In genomic region chr18:22447770-22448169, GRCh38 we compare ENCODE assay signal across 17 cellular contexts. TPM values are rescaled to one million over a fixed set of nuclear protein-coding genes. Genes with fewer than 3 reads are reported as not detected.
DNase-seq lines count a peak whose midpoint lies in the region; ATAC-seq and TF ChIP-seq lines count a peak whose summit lies in the region.
"Had no signal": no experiment of that assay in that cellular context is flagged by ENCODE, and none has a peak within 500 bp of the region (broad histone marks: within the 10 kb centered on the region; RNA-seq: fewer than 3 reads in every experiment).

No MANE protein-coding gene starts in this region.

- H3K4me1 ChIP-seq in CD8-positive, alpha-beta memory T cell (ENCODE audit: insufficient read depth, low read length) = no peaks in the 10 kb centered on the region
- H3K4me1 ChIP-seq: BE2C had no signal

- ATAC-seq in left lobe of liver (peak; percentile 60), omental fat pad (ENCODE audit: low FRiP score) (peak; percentile 55)
- ATAC-seq in stimulated activated naive B cell treated with anti-CD40 and anti-IgM and Interleukin-4, amounts not matched to agents 10 μg/mL and 1 μg/mL and 100 μg/mL, for 72 hours (replicated peaks) = no peak
- ATAC-seq: HCT116 had no signal

- H3K36me3 ChIP-seq in CD8-positive, alpha-beta memory T cell (ENCODE audit: insufficient read depth, low read length) = no peaks in the 10 kb centered on the region
- H3K36me3 ChIP-seq: BE2C had no signal

- no peak overlapping the region for H3K27ac ChIP-seq in CD8-positive, alpha-beta memory T cell (ENCODE audit: low read depth, low read length)
- H3K27ac ChIP-seq: C4-2B, GM23248, HL-60 had no signal

- no peak for TF ChIP-seq CTCF in AG10803 (conservative IDR thresholded peaks at IDR 0.05; ENCODE audit: low read length)
- TF ChIP-seq CTCF in omental fat pad (IDR thresholded peaks at IDR 0.05) = no peak

- H3K4me1 Mint-ChIP-seq in stimulated activated naive B cell treated with anti-CD40 and anti-IgM and Interleukin-4, amounts not matched to agents 10 μg/mL and 1 μg/mL and 100 μg/mL, for 72 hours = no peaks in the 10 kb centered on the region
- H3K4me1 Mint-ChIP-seq in CD8-positive, alpha-beta memory T cell = peaks cover 6 to 8% (median 7%) of the 10 kb centered on the region in 3 donors

- no peaks in the 10 kb centered on the region for H3K27me3 ChIP-seq in CD8-positive, alpha-beta memory T cell (ENCODE audit: insufficient read depth, low read length, poor library complexity, severe bottlenecking)
- H3K27me3 ChIP-seq: BE2C had no signal

- CTCF ChIA-PET in CD8-positive, alpha-beta memory T cell (lab: Charles Lee) = no interaction called here

- H3K9me3 ChIP-seq in CD8-positive, alpha-beta memory T cell (ENCODE audit: low read length) = no peaks in the 10 kb centered on the region
- H3K9me3 ChIP-seq: BE2C had no signal

- peaks cover 15 to 16% of the 10 kb centered on the region in 2 donors for H3K9me3 Mint-ChIP-seq in stimulated activated naive B cell treated with anti-CD40 and anti-IgM and Interleukin-4, amounts not matched to agents 10 μg/mL and 1 μg/mL and 100 μg/mL, for 72 hours
- H3K9me3 Mint-ChIP-seq in CD8-positive, alpha-beta memory T cell = peaks cover 6 to 36% (median 15%) of the 10 kb centered on the region in 5 donors

- H3K4me3 ChIP-seq in AG10803 (ENCODE audit: low read length) = no peak overlapping the region
- H3K4me3 ChIP-seq in CD8-positive, alpha-beta memory T cell (ENCODE audit: low read length) = no peak overlapping the region
- H3K4me3 ChIP-seq: GM23248 had no signal

- no peaks in the 10 kb centered on the region for H3K27me3 Mint-ChIP-seq in stimulated activated naive B cell treated with anti-CD40 and anti-IgM and Interleukin-4, amounts not matched to agents 10 μg/mL and 1 μg/mL and 100 μg/mL, for 72 hours
- peaks cover 2 to 13% of the 10 kb centered on the region in 2 donors for H3K27me3 Mint-ChIP-seq in CD8-positive, alpha-beta memory T cell

- DNase-seq in AG10803 (ENCODE audit: low read depth) (peak; percentile 30), amniotic epithelial cell (ENCODE audit: low read depth) (peak; percentile 82), left lobe of liver (ENCODE audit: low spot score) (no peak), omental fat pad (ENCODE audit: low spot score) (no peak), midbrain (lab: John Stamatoyannopoulos, UW) (no peak)
- DNase-seq in activated CD4-positive, alpha-beta T cell treated with anti-CD3 and anti-CD28 coated beads, Interleukin-2, amount 50 U/mL, for 4 hours = no peak
- DNase-seq in stimulated activated naive B cell treated with anti-CD40 and anti-IgM and Interleukin-4, amounts not matched to agents 10 μg/mL and 1 μg/mL and 100 μg/mL, for 72 hours = no peak
- DNase-seq in CD8-positive, alpha-beta memory T cell = no peak
- DNase-seq: 8988T, ACHN, BE2C, DMS 273 treated with DMSO at 0.1 percent for 48 hours, GM23248 had no signal

- no peaks in the 10 kb centered on the region for H3K36me3 Mint-ChIP-seq in stimulated activated naive B cell treated with anti-CD40 and anti-IgM and Interleukin-4, amounts not matched to agents 10 μg/mL and 1 μg/mL and 100 μg/mL, for 72 hours
- H3K36me3 Mint-ChIP-seq in CD8-positive, alpha-beta memory T cell = peaks cover 0 to 25% (median 0%) of the 10 kb centered on the region in 3 donors

- H3K27ac Mint-ChIP-seq in stimulated activated naive B cell treated with anti-CD40 and anti-IgM and Interleukin-4, amounts not matched to agents 10 μg/mL and 1 μg/mL and 100 μg/mL, for 72 hours = no peak overlapping the region
- H3K27ac Mint-ChIP-seq in CD8-positive, alpha-beta memory T cell = no peak overlapping the region

- POLR2A ChIA-PET in CD8-positive, alpha-beta memory T cell (lab: Charles Lee) = no interaction called here

- H3K4me3 Mint-ChIP-seq in stimulated activated naive B cell treated with anti-CD40 and anti-IgM and Interleukin-4, amounts not matched to agents 10 μg/mL and 1 μg/mL and 100 μg/mL, for 72 hours = no peak overlapping the region
- H3K4me3 Mint-ChIP-seq in CD8-positive, alpha-beta memory T cell = no peak overlapping the region

RNA-seq across cellular contexts. Expression of gene CTAGE1, which starts 30.1 kb away (rescaled TPM):
- total RNA-seq in left lobe of liver (not detected), omental fat pad (not detected)
- total RNA-seq in CD8-positive, alpha-beta memory T cell = not detected
- not detected for polyA plus RNA-seq in CD8-positive, alpha-beta memory T cell
- total RNA-seq: Daoy had no signal

Comparison
In these comparisons a context has a peak if more than half of its experiments do, and no peak if none do; other contexts are left out.
1. DNase-seq: peak in AG10803 (single experiment) and amniotic epithelial cell (single experiment); none in left lobe of liver (single experiment), omental fat pad (single experiment), activated CD4-positive, alpha-beta T cell treated with anti-CD3 and anti-CD28 coated beads, Interleukin-2, amount 50 U/mL, for 4 hours (0 of 2), midbrain (single experiment), stimulated activated naive B cell treated with anti-CD40 and anti-IgM and Interleukin-4, amounts not matched to agents 10 μg/mL and 1 μg/mL and 100 μg/mL, for 72 hours (single experiment) and CD8-positive, alpha-beta memory T cell (0 of 5).
2. ATAC-seq: peak in left lobe of liver (single experiment) and omental fat pad (single experiment); none in stimulated activated naive B cell treated with anti-CD40 and anti-IgM and Interleukin-4, amounts not matched to agents 10 μg/mL and 1 μg/mL and 100 μg/mL, for 72 hours (0 of 2).